In the genomic region with DNA sequence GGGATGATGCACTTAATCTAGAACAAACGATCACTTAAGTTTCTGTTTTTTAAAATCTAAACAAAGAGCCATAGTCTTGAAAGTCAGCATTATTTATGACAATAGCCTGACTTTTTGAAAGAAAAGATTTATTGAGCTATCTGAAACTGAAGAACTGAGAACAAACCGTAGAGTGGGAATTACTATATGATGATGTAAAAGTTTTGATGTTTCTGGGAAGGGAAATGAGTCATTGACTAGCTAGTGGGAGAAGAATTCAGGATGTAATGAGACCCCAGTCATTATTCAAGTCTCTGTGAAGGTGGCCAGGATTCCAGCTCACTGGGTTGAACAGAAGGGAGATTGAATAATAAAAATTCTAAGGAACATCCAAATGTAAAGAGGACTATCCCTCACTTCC, we compare ENCODE assay signal across 15 cellular contexts.
DNase-seq lines count a peak whose midpoint lies in the region; ATAC-seq and TF ChIP-seq lines count a peak whose summit lies in the region.
"Had no signal": no experiment of that assay in that cellular context is flagged by ENCODE, and none has a peak within 500 bp of the region (broad histone marks: within the 10 kb centered on the region; RNA-seq: fewer than 3 reads in every experiment).

No MANE protein-coding gene starts in this region.

- H3K36me3 Mint-ChIP-seq in endothelial cell (ENCODE audit: low read depth, unreplicated experiment): peaks cover 6% of the 10 kb centered on the region
- no peaks in the 10 kb centered on the region for H3K36me3 Mint-ChIP-seq in activated CD8-positive, alpha-beta memory T cell treated with anti-CD3 and anti-CD28 coated beads, Interleukin-2, amount 10 ng/mL, durations not matched to agents 7 days and 5 days
- H3K36me3 Mint-ChIP-seq: activated naive CD8-positive, alpha-beta T cell treated with anti-CD3 and anti-CD28 coated beads, Interleukin-2, amount 10 ng/mL, durations not matched to agents 7 days and 5 days; CD8-positive, alpha-beta memory T cell; T-cell had no signal

- H3K36me3 ChIP-seq in PC-9 (ENCODE audit: low read depth): no peaks in the 10 kb centered on the region
- H3K36me3 ChIP-seq: suprapubic skin had no signal

- no peak overlapping the region for H3K4me3 Mint-ChIP-seq in endothelial cell (ENCODE audit: unreplicated experiment)
- H3K4me3 Mint-ChIP-seq in activated CD8-positive, alpha-beta memory T cell treated with anti-CD3 and anti-CD28 coated beads, Interleukin-2, amount 10 ng/mL, durations not matched to agents 7 days and 5 days: no peak overlapping the region
- H3K4me3 Mint-ChIP-seq: activated naive CD8-positive, alpha-beta T cell treated with anti-CD3 and anti-CD28 coated beads, Interleukin-2, amount 10 ng/mL, durations not matched to agents 7 days and 5 days; CD8-positive, alpha-beta memory T cell; T-cell had no signal

- H3K27ac ChIP-seq in PC-9: peak overlapping the region; percentile 96
- H3K27ac ChIP-seq: suprapubic skin had no signal

- H3K4me2 ChIP-seq in PC-9: peak overlapping the region; percentile 64

- CTCF ChIA-PET in PC-9 (lab: Charles Lee): interaction anchor here (0.5 kb wide), 1 partner anchor 120 kb away, joined by 5 read pairs; no protein-coding TSS in a partner anchor
- CTCF ChIA-PET in activated CD8-positive, alpha-beta memory T cell treated with anti-CD3 and anti-CD28 coated beads, Interleukin-2, amount 10 ng/mL, durations not matched to agents 7 days and 5 days (lab: Charles Lee): no interaction called here

- no peak for TF ChIP-seq CTCF in PC-9 (conservative IDR thresholded peaks at IDR 0.05)
- no peak for TF ChIP-seq CTCF in endothelial cell (IDR thresholded peaks at IDR 0.05; ENCODE audit: unreplicated experiment)

- H3K27ac Mint-ChIP-seq in endothelial cell (ENCODE audit: unreplicated experiment): peak overlapping the region; percentile 58
- no peak overlapping the region for H3K27ac Mint-ChIP-seq in activated CD8-positive, alpha-beta memory T cell treated with anti-CD3 and anti-CD28 coated beads, Interleukin-2, amount 10 ng/mL, durations not matched to agents 7 days and 5 days
- H3K27ac Mint-ChIP-seq: activated naive CD8-positive, alpha-beta T cell treated with anti-CD3 and anti-CD28 coated beads, Interleukin-2, amount 10 ng/mL, durations not matched to agents 7 days and 5 days; CD8-positive, alpha-beta memory T cell; T-cell had no signal

- H3F3A ChIP-seq in PC-9 (ENCODE audit: insufficient read depth, low read depth): peaks cover 29% of the 10 kb centered on the region

- peaks cover 58% of the 10 kb centered on the region for H3K4me1 ChIP-seq in PC-9 (replicated peaks; ENCODE audit: insufficient read depth)
- H3K4me1 ChIP-seq: suprapubic skin had no signal

- peaks cover 8% of the 10 kb centered on the region for H3K4me1 Mint-ChIP-seq in endothelial cell (ENCODE audit: unreplicated experiment)
- H3K4me1 Mint-ChIP-seq in activated CD8-positive, alpha-beta memory T cell treated with anti-CD3 and anti-CD28 coated beads, Interleukin-2, amount 10 ng/mL, durations not matched to agents 7 days and 5 days: no peaks in the 10 kb centered on the region
- H3K4me1 Mint-ChIP-seq: activated naive CD8-positive, alpha-beta T cell treated with anti-CD3 and anti-CD28 coated beads, Interleukin-2, amount 10 ng/mL, durations not matched to agents 7 days and 5 days; CD8-positive, alpha-beta memory T cell; T-cell had no signal

- intact Hi-C loops in PC-9 (cut with micrococcal nuclease; ENCODE audit: unreplicated experiment): loop anchor here (2.0 kb wide), 2 partner anchors 43 to 85 kb away; a partner anchor contains a TSS

- no TSS peak for BruUV-seq in PC-9 (replicated peaks; lab: Mats Ljungman, UMichigan)

- H3K9me2 ChIP-seq in PC-9 (ENCODE audit: insufficient read depth): no peaks in the 10 kb centered on the region

- H2AFZ ChIP-seq in PC-9: no peak overlapping the region

- H3K27me3 Mint-ChIP-seq in endothelial cell (ENCODE audit: unreplicated experiment): peaks cover 2% of the 10 kb centered on the region
- H3K27me3 Mint-ChIP-seq in activated CD8-positive, alpha-beta memory T cell treated with anti-CD3 and anti-CD28 coated beads, Interleukin-2, amount 10 ng/mL, durations not matched to agents 7 days and 5 days: no peaks in the 10 kb centered on the region
- H3K27me3 Mint-ChIP-seq: activated naive CD8-positive, alpha-beta T cell treated with anti-CD3 and anti-CD28 coated beads, Interleukin-2, amount 10 ng/mL, durations not matched to agents 7 days and 5 days had no signal

- H3K27me3 ChIP-seq in PC-9 (ENCODE audit: insufficient read depth, low read depth): no peaks in the 10 kb centered on the region
- H3K27me3 ChIP-seq: suprapubic skin had no signal

- peak overlapping the region; percentile 12; the same call in 1 of the 2 replicates for H3K4me3 ChIP-seq in PC-9
- H3K4me3 ChIP-seq: GM12878, suprapubic skin had no signal

- peak; percentile 75 for DNase-seq in Daoy (ENCODE audit: low read depth)
- DNase-seq in PC-9: peak in 1 of 2 experiments; percentile 77
- no peak for DNase-seq in endothelial cell (ENCODE audit: low spot score)
- peak; percentile 22 for DNase-seq in myocyte (ENCODE audit: low read depth)
- DNase-seq in NCI-H524 (lab: John Stamatoyannopoulos, UW): no peak
- DNase-seq in hypothalamus (lab: John Stamatoyannopoulos, UW): no peak
- no peak for DNase-seq in middle frontal gyrus (ENCODE audit: extremely low spot score, low spot score)
- no peak for DNase-seq in activated CD8-positive, alpha-beta memory T cell treated with anti-CD3 and anti-CD28 coated beads, Interleukin-2, amount 10 ng/mL, durations not matched to agents 7 days and 5 days
- DNase-seq: activated naive CD8-positive, alpha-beta T cell treated with anti-CD3 and anti-CD28 coated beads, Interleukin-2, amount 10 ng/mL, durations not matched to agents 7 days and 5 days; CD8-positive, alpha-beta memory T cell; NCI-H526 treated with DMSO at 0.1 percent for 48 hours; nucleus accumbens; T-cell had no signal

- H3K9me3 Mint-ChIP-seq in endothelial cell (ENCODE audit: unreplicated experiment): no peaks in the 10 kb centered on the region
- no peaks in the 10 kb centered on the region for H3K9me3 Mint-ChIP-seq in activated CD8-positive, alpha-beta memory T cell treated with anti-CD3 and anti-CD28 coated beads, Interleukin-2, amount 10 ng/mL, durations not matched to agents 7 days and 5 days (ENCODE audit: low read depth)
- H3K9me3 Mint-ChIP-seq: activated naive CD8-positive, alpha-beta T cell treated with anti-CD3 and anti-CD28 coated beads, Interleukin-2, amount 10 ng/mL, durations not matched to agents 7 days and 5 days had no signal

- ATAC-seq in activated CD8-positive, alpha-beta memory T cell treated with anti-CD3 and anti-CD28 coated beads, Interleukin-2, amount 10 ng/mL, durations not matched to agents 7 days and 5 days: no peak
- ATAC-seq: GM12878, T-cell had no signal

- H3K9me3 ChIP-seq in PC-9 (ENCODE audit: insufficient read depth, low read depth): peaks cover 6% of the 10 kb centered on the region; the same call in 1 of the 2 replicates
- H3K9me3 ChIP-seq: suprapubic skin had no signal

- POLR2A ChIA-PET in PC-9 (lab: Charles Lee; ENCODE audit: unreplicated experiment): no interaction called here

- H4K20me1 ChIP-seq in PC-9 (ENCODE audit: insufficient read depth): no peaks in the 10 kb centered on the region

- no peaks in the 10 kb centered on the region for H3K79me2 ChIP-seq in PC-9 (ENCODE audit: low read depth)

Comparison
In these comparisons a context has a peak if more than half of its experiments do, and no peak if none do; other contexts are left out.
1. DNase-seq: peak in Daoy (single experiment) and myocyte (single experiment); none in endothelial cell (single experiment), NCI-H524 (0 of 2), hypothalamus (0 of 51), middle frontal gyrus (single experiment) and activated CD8-positive, alpha-beta memory T cell treated with anti-CD3 and anti-CD28 coated beads, Interleukin-2, amount 10 ng/mL, durations not matched to agents 7 days and 5 days (single experiment).